27 cellular contexts compared by ENCODE assay signal in genomic region chrX:9019151-9019550, GRCh38. TPM values are rescaled to one million over a fixed set of nuclear protein-coding genes. Genes with fewer than 3 reads are reported as not detected.
DNase-seq lines count a peak whose midpoint lies in the region; ATAC-seq and TF ChIP-seq lines count a peak whose summit lies in the region.
"Had no signal": no experiment of that assay in that cellular context is flagged by ENCODE, and none has a peak within 500 bp of the region (broad histone marks: within the 10 kb centered on the region; RNA-seq: fewer than 3 reads in every experiment).

No MANE protein-coding gene starts in this region.

- DNase-seq in EH (ENCODE audit: low read depth) (peak; percentile 24), RPMI7951 (ENCODE audit: low read depth) (peak; percentile 40), fibroblast of mammary gland (ENCODE audit: low read depth) (peak; percentile 62), glutamatergic neuron (no peak), right cardiac atrium (no peak), vagina (ENCODE audit: extremely low spot score in 2 of 2) (no peak), Right ventricle myocardium inferior (ENCODE audit: missing footprints) (no peak)
- DNase-seq: C1 segment of cervical spinal cord; Calu3; CD8-positive, alpha-beta memory T cell; KBM-7; NCI-H1105; NCI-H146; NCI-H2029 treated with DMSO at 0.1 percent for 48 hours; NCI-H345; NCI-H524; NCI-H774; OCI-M1; Right ventricle myocardium superior had no signal

- no peak overlapping the region for H3K4me3 Mint-ChIP-seq in glutamatergic neuron (ENCODE audit: unreplicated experiment)
- H3K4me3 Mint-ChIP-seq: CD8-positive, alpha-beta memory T cell had no signal

- no peak for TF ChIP-seq CTCF in fibroblast of mammary gland (conservative IDR thresholded peaks at IDR 0.05; ENCODE audit: control insufficient read depth, insufficient read depth, low read depth, low read length)
- TF ChIP-seq CTCF in glutamatergic neuron (IDR thresholded peaks at IDR 0.05; ENCODE audit: partially characterized antibody, unreplicated experiment), result no peak
- TF ChIP-seq CTCF in vagina (IDR thresholded peaks at IDR 0.05), result no peak

- 91% methylated on average over 2 of the region's 2 CpGs for WGBS in right cardiac atrium

- no peak overlapping the region for H3K27ac Mint-ChIP-seq in glutamatergic neuron (ENCODE audit: unreplicated experiment)
- H3K27ac Mint-ChIP-seq: CD8-positive, alpha-beta memory T cell had no signal

- H3K9me3 Mint-ChIP-seq in glutamatergic neuron (ENCODE audit: unreplicated experiment), result no peaks in the 10 kb centered on the region
- H3K9me3 Mint-ChIP-seq: CD8-positive, alpha-beta memory T cell had no signal

- intact Hi-C loops in right cardiac atrium (cut with DNase I), result no loop called here
- intact Hi-C loops in vagina (cut with DNase I), result no loop called here
- intact Hi-C loops in Right ventricle myocardium inferior (cut with DNase I), result no loop called here

- H3K4me1 Mint-ChIP-seq in glutamatergic neuron (ENCODE audit: low read depth, unreplicated experiment), result no peaks in the 10 kb centered on the region
- H3K4me1 Mint-ChIP-seq: CD8-positive, alpha-beta memory T cell had no signal

- no peak for TF ChIP-seq POLR2A in vagina (IDR thresholded peaks at IDR 0.05)

- H3K36me3 ChIP-seq in vagina, result no peaks in the 10 kb centered on the region

- H3K27ac ChIP-seq in right cardiac atrium (ENCODE audit: low read length), result no peak overlapping the region
- H3K27ac ChIP-seq in vagina, result no peak overlapping the region
- H3K27ac ChIP-seq: HL-60 had no signal

- H3K4me3 ChIP-seq in fibroblast of mammary gland (ENCODE audit: control insufficient read depth, low read depth, low read length) (no peak overlapping the region), right cardiac atrium (ENCODE audit: low read length) (no peak overlapping the region), vagina (no peak overlapping the region)
- H3K4me3 ChIP-seq: GM12878 had no signal

- H3K9me3 ChIP-seq in right cardiac atrium (ENCODE audit: control insufficient read depth, low read length), result no peaks in the 10 kb centered on the region
- no peaks in the 10 kb centered on the region for H3K9me3 ChIP-seq in vagina

- H3K36me3 Mint-ChIP-seq in glutamatergic neuron (ENCODE audit: unreplicated experiment), result no peaks in the 10 kb centered on the region
- H3K36me3 Mint-ChIP-seq: CD8-positive, alpha-beta memory T cell had no signal

- H3K27me3 Mint-ChIP-seq in glutamatergic neuron (ENCODE audit: unreplicated experiment), result no peaks in the 10 kb centered on the region

- no peaks in the 10 kb centered on the region for H3K27me3 ChIP-seq in right cardiac atrium (ENCODE audit: control insufficient read depth, insufficient read depth)
- no peaks in the 10 kb centered on the region for H3K27me3 ChIP-seq in vagina

- ATAC-seq in right cardiac atrium (no peak), Right ventricle myocardium inferior (no peak)
- ATAC-seq: GM12878, HCT116, HepG2 had no signal

- H3K4me1 ChIP-seq in right cardiac atrium (ENCODE audit: control insufficient read depth, insufficient read depth, low read length) (no peaks in the 10 kb centered on the region), vagina (no peaks in the 10 kb centered on the region)

RNA-seq across cellular contexts. Expression of gene FAM9B, which starts 14.8 kb away (rescaled TPM):
- total RNA-seq in RPMI7951 (2014; rRNA removed; shearing (Covaris generic)), result 0.10 and 0.36 TPM in 2 replicates
- total RNA-seq in glutamatergic neuron (ENCODE audit: unreplicated experiment) (not detected), right cardiac atrium (not detected), vagina (not detected), Right ventricle myocardium inferior (not detected)
- polyA plus RNA-seq in right cardiac atrium, result not detected
- total RNA-seq: CD8-positive, alpha-beta memory T cell; Daoy; GM12878; H1; HepG2; HT-29; Right ventricle myocardium superior; T-helper 1 cell treated with Interleukin-12 subunit alpha and Interleukin-12 subunit beta and Interleukin-4 antibody, amounts not matched to agents 30 ng/mL and 1 ng/mL, for 36 hours had no signal
- polyA plus RNA-seq: CD8-positive, alpha-beta memory T cell; GM12878; H1; HepG2 had no signal

Comparison
In these comparisons a context has a peak if more than half of its experiments do, and no peak if none do; other contexts are left out.
1. DNase-seq: peak in EH (single experiment), RPMI7951 (single experiment) and fibroblast of mammary gland (single experiment); none in glutamatergic neuron (single experiment), right cardiac atrium (0 of 3), vagina (0 of 2) and Right ventricle myocardium inferior (single experiment).